ENCODE assay signal across 1 cellular context in the genomic region with DNA sequence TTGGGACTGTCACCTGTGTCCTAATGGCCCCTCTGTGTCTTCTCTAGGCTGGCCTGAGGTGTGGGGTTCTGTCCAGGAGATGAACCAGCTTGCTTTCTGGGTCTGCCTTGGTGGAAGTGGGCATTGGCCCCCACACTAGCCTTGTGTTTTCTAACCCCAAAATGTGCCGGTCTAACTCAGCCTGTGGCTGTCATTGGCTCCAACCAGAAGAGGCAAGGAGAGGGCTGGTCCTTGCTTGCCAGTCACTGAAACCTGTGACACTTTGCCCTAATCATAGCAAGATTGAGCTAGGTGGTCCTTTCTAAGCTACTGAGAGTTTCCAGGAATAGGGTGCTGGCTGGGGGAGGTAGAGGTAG.
TF ChIP-seq lines count a peak whose summit lies in the region.

No MANE protein-coding gene starts in this region.

TF ChIP-seq in HepG2, 621 proteins besides CTCF, POLR2A, EP300 and RAD21:
- TF ChIP-seq SALL1 (CRISPR knock-in tag; IDR thresholded peaks at IDR 0.05) = 0 out of 2 replicates have a peak, but pooled peaks have one; percentile 14
- TF ChIP-seq SRY (CRISPR knock-in tag; IDR thresholded peaks at IDR 0.05) = 0 out of 2 replicates have a peak, but pooled peaks have one; percentile 37
- no peak for TF ChIP-seq PHF8 (CRISPR knock-in tag; IDR thresholded peaks at IDR 0.05)
- TF ChIP-seq, protein P1, sequence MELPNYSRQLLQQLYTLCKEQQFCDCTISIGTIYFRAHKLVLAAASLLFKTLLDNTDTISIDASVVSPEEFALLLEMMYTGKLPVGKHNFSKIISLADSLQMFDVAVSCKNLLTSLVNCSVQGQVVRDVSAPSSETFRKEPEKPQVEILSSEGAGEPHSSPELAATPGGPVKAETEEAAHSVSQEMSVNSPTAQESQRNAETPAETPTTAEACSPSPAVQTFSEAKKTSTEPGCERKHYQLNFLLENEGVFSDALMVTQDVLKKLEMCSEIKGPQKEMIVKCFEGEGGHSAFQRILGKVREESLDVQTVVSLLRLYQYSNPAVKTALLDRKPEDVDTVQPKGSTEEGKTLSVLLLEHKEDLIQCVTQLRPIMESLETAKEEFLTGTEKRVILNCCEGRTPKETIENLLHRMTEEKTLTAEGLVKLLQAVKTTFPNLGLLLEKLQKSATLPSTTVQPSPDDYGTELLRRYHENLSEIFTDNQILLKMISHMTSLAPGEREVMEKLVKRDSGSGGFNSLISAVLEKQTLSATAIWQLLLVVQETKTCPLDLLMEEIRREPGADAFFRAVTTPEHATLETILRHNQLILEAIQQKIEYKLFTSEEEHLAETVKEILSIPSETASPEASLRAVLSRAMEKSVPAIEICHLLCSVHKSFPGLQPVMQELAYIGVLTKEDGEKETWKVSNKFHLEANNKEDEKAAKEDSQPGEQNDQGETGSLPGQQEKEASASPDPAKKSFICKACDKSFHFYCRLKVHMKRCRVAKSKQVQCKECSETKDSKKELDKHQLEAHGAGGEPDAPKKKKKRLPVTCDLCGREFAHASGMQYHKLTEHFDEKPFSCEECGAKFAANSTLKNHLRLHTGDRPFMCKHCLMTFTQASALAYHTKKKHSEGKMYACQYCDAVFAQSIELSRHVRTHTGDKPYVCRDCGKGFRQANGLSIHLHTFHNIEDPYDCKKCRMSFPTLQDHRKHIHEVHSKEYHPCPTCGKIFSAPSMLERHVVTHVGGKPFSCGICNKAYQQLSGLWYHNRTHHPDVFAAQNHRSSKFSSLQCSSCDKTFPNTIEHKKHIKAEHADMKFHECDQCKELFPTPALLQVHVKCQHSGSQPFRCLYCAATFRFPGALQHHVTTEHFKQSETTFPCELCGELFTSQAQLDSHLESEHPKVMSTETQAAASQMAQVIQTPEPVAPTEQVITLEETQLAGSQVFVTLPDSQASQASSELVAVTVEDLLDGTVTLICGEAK (IDR thresholded peaks at IDR 0.05) = no peak
- TF ChIP-seq, protein P1 (CRISPR knock-in tag; IDR thresholded peaks at IDR 0.05) = 0 out of 2 replicates have a peak, but pooled peaks have one; percentile 6
- TF ChIP-seq ZNF615 (CRISPR knock-in tag; IDR thresholded peaks at IDR 0.05; ENCODE audit: borderline replicate concordance) = no peak
- TF ChIP-seq, protein P2, sequence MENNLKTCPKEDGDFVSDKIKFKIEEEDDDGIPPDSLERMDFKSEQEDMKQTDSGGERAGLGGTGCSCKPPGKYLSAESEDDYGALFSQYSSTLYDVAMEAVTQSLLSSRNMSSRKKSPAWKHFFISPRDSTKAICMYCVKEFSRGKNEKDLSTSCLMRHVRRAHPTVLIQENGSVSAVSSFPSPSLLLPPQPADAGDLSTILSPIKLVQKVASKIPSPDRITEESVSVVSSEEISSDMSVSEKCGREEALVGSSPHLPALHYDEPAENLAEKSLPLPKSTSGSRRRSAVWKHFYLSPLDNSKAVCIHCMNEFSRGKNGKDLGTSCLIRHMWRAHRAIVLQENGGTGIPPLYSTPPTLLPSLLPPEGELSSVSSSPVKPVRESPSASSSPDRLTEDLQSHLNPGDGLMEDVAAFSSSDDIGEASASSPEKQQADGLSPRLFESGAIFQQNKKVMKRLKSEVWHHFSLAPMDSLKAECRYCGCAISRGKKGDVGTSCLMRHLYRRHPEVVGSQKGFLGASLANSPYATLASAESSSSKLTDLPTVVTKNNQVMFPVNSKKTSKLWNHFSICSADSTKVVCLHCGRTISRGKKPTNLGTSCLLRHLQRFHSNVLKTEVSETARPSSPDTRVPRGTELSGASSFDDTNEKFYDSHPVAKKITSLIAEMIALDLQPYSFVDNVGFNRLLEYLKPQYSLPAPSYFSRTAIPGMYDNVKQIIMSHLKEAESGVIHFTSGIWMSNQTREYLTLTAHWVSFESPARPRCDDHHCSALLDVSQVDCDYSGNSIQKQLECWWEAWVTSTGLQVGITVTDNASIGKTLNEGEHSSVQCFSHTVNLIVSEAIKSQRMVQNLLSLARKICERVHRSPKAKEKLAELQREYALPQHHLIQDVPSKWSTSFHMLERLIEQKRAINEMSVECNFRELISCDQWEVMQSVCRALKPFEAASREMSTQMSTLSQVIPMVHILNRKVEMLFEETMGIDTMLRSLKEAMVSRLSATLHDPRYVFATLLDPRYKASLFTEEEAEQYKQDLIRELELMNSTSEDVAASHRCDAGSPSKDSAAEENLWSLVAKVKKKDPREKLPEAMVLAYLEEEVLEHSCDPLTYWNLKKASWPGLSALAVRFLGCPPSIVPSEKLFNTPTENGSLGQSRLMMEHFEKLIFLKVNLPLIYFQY (CRISPR knock-in tag; IDR thresholded peaks at IDR 0.05; ENCODE audit: borderline replicate concordance) = no peak
- no peak for TF ChIP-seq ZNF777 (CRISPR knock-in tag; IDR thresholded peaks at IDR 0.05)
- TF ChIP-seq ZNF607 (CRISPR knock-in tag; IDR thresholded peaks at IDR 0.05; ENCODE audit: borderline replicate concordance) = no peak
